In genomic region chr1:157469715-157470114, GRCh38 we compare ENCODE assay signal across 1 cellular context.
TF ChIP-seq lines count a peak whose summit lies in the region.

No MANE protein-coding gene starts in this region.

TF ChIP-seq in WTC11, 78 proteins besides CTCF, POLR2A, EP300 and RAD21 (continued from another document):
- no peak for TF ChIP-seq E2F4 (CRISPR knock-in tag; IDR thresholded peaks at IDR 0.05; ENCODE audit: borderline replicate concordance, low read depth)
- TF ChIP-seq ZBTB21 (CRISPR knock-in tag; IDR thresholded peaks at IDR 0.05; ENCODE audit: borderline replicate concordance) = no peak
- no peak for TF ChIP-seq RORB (CRISPR knock-in tag; IDR thresholded peaks at IDR 0.05)
- TF ChIP-seq AR (CRISPR knock-in tag; IDR thresholded peaks at IDR 0.05) = no peak
- TF ChIP-seq MAX (CRISPR knock-in tag; IDR thresholded peaks at IDR 0.05) = no peak
- TF ChIP-seq AFF4 (CRISPR knock-in tag; IDR thresholded peaks at IDR 0.05; ENCODE audit: borderline replicate concordance) = no peak
- TF ChIP-seq HMGA2 (CRISPR knock-in tag; IDR thresholded peaks at IDR 0.05) = no peak
- no peak for TF ChIP-seq CDX4 (CRISPR knock-in tag; IDR thresholded peaks at IDR 0.05; ENCODE audit: borderline replicate concordance)
- no peak for TF ChIP-seq RELA (CRISPR knock-in tag; IDR thresholded peaks at IDR 0.05; ENCODE audit: borderline replicate concordance)
- TF ChIP-seq IRF2 (CRISPR knock-in tag; IDR thresholded peaks at IDR 0.05; ENCODE audit: borderline replicate concordance, low read depth) = no peak
